In genomic region chr16:11312718-11313492, GRCh38 we compare ENCODE assay signal across 8 cellular contexts. TPM values are rescaled to one million over a fixed set of nuclear protein-coding genes. Genes with fewer than 3 reads are reported as not detected.
DNase-seq lines count a peak whose midpoint lies in the region; ATAC-seq and TF ChIP-seq lines count a peak whose summit lies in the region.

No MANE protein-coding gene starts in this region.

- H3K79me2 ChIP-seq in GM23338 (replicated peaks; ENCODE audit: insufficient read depth), result no peaks in the 10 kb centered on the region

- H3K4me3 Mint-ChIP-seq in GM23338, result peak overlapping the region; percentile 57
- H3K4me3 Mint-ChIP-seq in activated CD4-positive, alpha-beta T cell treated with anti-CD3 and anti-CD28 coated beads, Interleukin-2, amount 10 ng/mL, durations not matched to agents 7 days and 5 days, result peak overlapping the region; percentile 23

- H3K27me3 ChIP-seq in GM23338 (ENCODE audit: insufficient read depth) (no peaks in the 10 kb centered on the region), SJCRH30 (no peaks in the 10 kb centered on the region)

- H3K9me3 Mint-ChIP-seq in GM23338, result no peaks in the 10 kb centered on the region
- H3K9me3 Mint-ChIP-seq in activated CD4-positive, alpha-beta T cell treated with anti-CD3 and anti-CD28 coated beads, Interleukin-2, amount 10 ng/mL, durations not matched to agents 7 days and 5 days, result no peaks in the 10 kb centered on the region

- peak overlapping the region; percentile 64 for H3K4me2 ChIP-seq in GM23338

- TF ChIP-seq CTCF in GM23338 (conservative IDR thresholded peaks at IDR 0.05; ENCODE audit: low read depth in 2 of 2), result no peak

- ATAC-seq in GM23338, result peak; percentile 4; the same call in 2 of the 3 replicates

- H2AFZ ChIP-seq in GM23338, result no peak overlapping the region

- H3K27me3 Mint-ChIP-seq in GM23338 (ENCODE audit: insufficient read depth, low read depth, poor library complexity), result peaks cover 15% of the 10 kb centered on the region
- no peaks in the 10 kb centered on the region for H3K27me3 Mint-ChIP-seq in activated CD4-positive, alpha-beta T cell treated with anti-CD3 and anti-CD28 coated beads, Interleukin-2, amount 10 ng/mL, durations not matched to agents 7 days and 5 days

- H3K27ac ChIP-seq in GM23338 (ENCODE audit: low read depth) (peak overlapping the region; percentile 100), SJCRH30 (no peak overlapping the region)

- no peaks in the 10 kb centered on the region for H3K36me3 Mint-ChIP-seq in GM23338 (ENCODE audit: low read depth)
- no peaks in the 10 kb centered on the region for H3K36me3 Mint-ChIP-seq in activated CD4-positive, alpha-beta T cell treated with anti-CD3 and anti-CD28 coated beads, Interleukin-2, amount 10 ng/mL, durations not matched to agents 7 days and 5 days (ENCODE audit: low read depth)

- H3K4me1 ChIP-seq in GM23338 (ENCODE audit: insufficient read depth) (peaks cover 53% of the 10 kb centered on the region), SJCRH30 (peaks cover 43% of the 10 kb centered on the region)

- no peaks in the 10 kb centered on the region for H4K20me1 ChIP-seq in GM23338 (replicated peaks; ENCODE audit: insufficient read depth)

- DNase-seq in AG08395 (ENCODE audit: low spot score) (peak; percentile 40), GM23338 (ENCODE audit: low spot score) (peak; percentile 78), islet precursor cell (peak; percentile 86), MV-4-11 (lab: John Stamatoyannopoulos, UW) (no peak), SKM-1 treated with dmso at 0.1 percent for 144 hours (lab: John Stamatoyannopoulos, UW; ENCODE audit: unreplicated experiment) (no peak), NCI-H524 treated with DMSO at 0.1 percent for 48 hours (lab: John Stamatoyannopoulos, UW) (no peak), SJCRH30 (no peak)
- peak; percentile 67 for DNase-seq in activated CD4-positive, alpha-beta T cell treated with anti-CD3 and anti-CD28 coated beads, Interleukin-2, amount 10 ng/mL, durations not matched to agents 7 days and 5 days

- peaks cover 36% of the 10 kb centered on the region for H3F3A ChIP-seq in GM23338 (replicated peaks; ENCODE audit: low read depth)

- H3K36me3 ChIP-seq in GM23338 (ENCODE audit: insufficient read depth) (no peaks in the 10 kb centered on the region; the same call in 1 of the 2 replicates), SJCRH30 (no peaks in the 10 kb centered on the region)

- no peaks in the 10 kb centered on the region; the same call in 1 of the 2 replicates for H3K9me2 ChIP-seq in GM23338 (ENCODE audit: insufficient read depth)

- no peaks in the 10 kb centered on the region for H3K9me3 ChIP-seq in SJCRH30 (replicated peaks)

- peak overlapping the region; percentile 15; the same call in 1 of the 2 replicates for H3K4me3 ChIP-seq in GM23338
- no peak overlapping the region for H3K4me3 ChIP-seq in SJCRH30

- peak overlapping the region; percentile 97 for H3K27ac Mint-ChIP-seq in GM23338
- peak overlapping the region; percentile 79 for H3K27ac Mint-ChIP-seq in activated CD4-positive, alpha-beta T cell treated with anti-CD3 and anti-CD28 coated beads, Interleukin-2, amount 10 ng/mL, durations not matched to agents 7 days and 5 days

- H3K4me1 Mint-ChIP-seq in GM23338, result peaks cover 54% of the 10 kb centered on the region
- H3K4me1 Mint-ChIP-seq in activated CD4-positive, alpha-beta T cell treated with anti-CD3 and anti-CD28 coated beads, Interleukin-2, amount 10 ng/mL, durations not matched to agents 7 days and 5 days, result peaks cover 83% of the 10 kb centered on the region

- POLR2A ChIA-PET in activated CD4-positive, alpha-beta T cell treated with anti-CD3 and anti-CD28 coated beads, Interleukin-2, amount 10 ng/mL, durations not matched to agents 7 days and 5 days (lab: Charles Lee), result interaction anchor here (0.6 to 1.1 kb wide), 3 partner anchors 16 to 203 kb away, joined by 3 to 10 read pairs (median 3); no protein-coding TSS in a partner anchor

- CTCF ChIA-PET in activated CD4-positive, alpha-beta T cell treated with anti-CD3 and anti-CD28 coated beads, Interleukin-2, amount 10 ng/mL, durations not matched to agents 7 days and 5 days (lab: Charles Lee), result interaction anchor here (1.4 to 5.9 kb wide), 4 partner anchors 9 to 59 kb away, joined by 4 to 28 read pairs (median 4); no protein-coding TSS in a partner anchor

TF ChIP-seq in GM23338, 12 proteins besides CTCF, POLR2A, EP300 and RAD21 (continues in another document):
- no peak for TF ChIP-seq JUNB (IDR thresholded peaks at IDR 0.05; ENCODE audit: unreplicated experiment)
- no peak for TF ChIP-seq EZH2 (IDR thresholded peaks at IDR 0.05; ENCODE audit: low read depth, unreplicated experiment)
- TF ChIP-seq ZNF114 (CRISPR knock-in tag; IDR thresholded peaks at IDR 0.05), result no peak
- TF ChIP-seq REST (IDR thresholded peaks at IDR 0.05; ENCODE audit: unreplicated experiment), result no peak
- TF ChIP-seq STAT1 (IDR thresholded peaks at IDR 0.05; ENCODE audit: unreplicated experiment), result no peak
- no peak for TF ChIP-seq EZH2phosphoT487 (IDR thresholded peaks at IDR 0.05; ENCODE audit: unreplicated experiment)
- no peak for TF ChIP-seq CREB1 (CRISPR knock-in tag; IDR thresholded peaks at IDR 0.05; ENCODE audit: low read depth)

RNA-seq across cellular contexts. Expression of gene PRM1, which starts 31.8 kb away (rescaled TPM):
- total RNA-seq in GM23338 (2014; rRNA removed; shearing (Covaris generic)), result not detected in 2 replicates
- polyA plus RNA-seq in GM23338 (2016; fragmentation: Nextera tagmentation; extraction: Ambion mirVana), result 1.2 and 2.1 TPM in 2 replicates
- total RNA-seq in activated CD4-positive, alpha-beta T cell treated with anti-CD3 and anti-CD28 coated beads, Interleukin-2, amount 10 ng/mL, durations not matched to agents 7 days and 5 days, result not detected
- total RNA-seq in SJCRH30 (2014; rRNA removed; shearing (Covaris generic)), result not detected in 2 replicates

RNA-seq across cellular contexts. Expression of gene RMI2, which starts 32.4 kb away (rescaled TPM):
- total RNA-seq in GM23338 (2014; rRNA removed; shearing (Covaris generic)), result 98.2 and 120 TPM in 2 replicates
- polyA plus RNA-seq in GM23338 (2016; fragmentation: Nextera tagmentation; extraction: Ambion mirVana), result 103 and 108 TPM in 2 replicates
- total RNA-seq in activated CD4-positive, alpha-beta T cell treated with anti-CD3 and anti-CD28 coated beads, Interleukin-2, amount 10 ng/mL, durations not matched to agents 7 days and 5 days, result 10 to 100 TPM; 53.5 to 55.1 TPM
- 28.2 and 33.0 TPM in 2 replicates for total RNA-seq in SJCRH30 (2014; rRNA removed; shearing (Covaris generic))

RNA-seq across cellular contexts. Expression of gene PRM2, which starts 36.6 kb away (rescaled TPM):
- not detected in 2 replicates for total RNA-seq in GM23338 (2014; rRNA removed; shearing (Covaris generic))
- polyA plus RNA-seq in GM23338 (2016; fragmentation: Nextera tagmentation; extraction: Ambion mirVana), result not detected in 2 replicates
- total RNA-seq in activated CD4-positive, alpha-beta T cell treated with anti-CD3 and anti-CD28 coated beads, Interleukin-2, amount 10 ng/mL, durations not matched to agents 7 days and 5 days, result not detected
- total RNA-seq in SJCRH30 (2014; rRNA removed; shearing (Covaris generic)), result not detected in 2 replicates

RNA-seq across cellular contexts. Expression of gene PRM3, which starts 39.5 kb away (rescaled TPM):
- total RNA-seq in GM23338 (2014; rRNA removed; shearing (Covaris generic)), result not detected in 2 replicates
- polyA plus RNA-seq in GM23338 (2016; fragmentation: Nextera tagmentation; extraction: Ambion mirVana), result not detected in 2 replicates
- not detected for total RNA-seq in activated CD4-positive, alpha-beta T cell treated with anti-CD3 and anti-CD28 coated beads, Interleukin-2, amount 10 ng/mL, durations not matched to agents 7 days and 5 days
- total RNA-seq in SJCRH30 (2014; rRNA removed; shearing (Covaris generic)), result not detected in 2 replicates

RNA-seq across cellular contexts. Expression of gene TNP2, which starts 43.8 kb away (rescaled TPM):
- total RNA-seq in GM23338 (2014; rRNA removed; shearing (Covaris generic)), result not detected in 2 replicates
- polyA plus RNA-seq in GM23338 (2016; fragmentation: Nextera tagmentation; extraction: Ambion mirVana), result not detected in 2 replicates
- total RNA-seq in activated CD4-positive, alpha-beta T cell treated with anti-CD3 and anti-CD28 coated beads, Interleukin-2, amount 10 ng/mL, durations not matched to agents 7 days and 5 days, result not detected
- total RNA-seq in SJCRH30 (2014; rRNA removed; shearing (Covaris generic)), result not detected in 2 replicates

Comparison
In these comparisons a context has a peak if more than half of its experiments do, and no peak if none do; other contexts are left out.
1. DNase-seq: peak in AG08395 (single experiment), GM23338 (single experiment), activated CD4-positive, alpha-beta T cell treated with anti-CD3 and anti-CD28 coated beads, Interleukin-2, amount 10 ng/mL, durations not matched to agents 7 days and 5 days (single experiment) and islet precursor cell (single experiment); none in MV-4-11 (single experiment), SKM-1 treated with dmso at 0.1 percent for 144 hours (single experiment), NCI-H524 treated with DMSO at 0.1 percent for 48 hours (single experiment) and SJCRH30 (0 of 2).